21 cellular contexts compared by ENCODE assay signal in genomic region chr2:217606296-217606695, GRCh38.
"Had no signal": no experiment of that assay in that cellular context is flagged by ENCODE, and none has a peak within 500 bp of the region (broad histone marks: within the 10 kb centered on the region; RNA-seq: fewer than 3 reads in every experiment).

No MANE protein-coding gene starts in this region.

- H3K9me3 ChIP-seq: gastrocnemius medialis, heart left ventricle, neutrophil, pancreas, right lobe of liver, thoracic aorta, transverse colon, vagina had no signal

- H3K36me3 ChIP-seq: gastrocnemius medialis, heart left ventricle, neutrophil, pancreas, right lobe of liver, thoracic aorta, transverse colon, vagina had no signal

- FAIRE-seq: endometrium, kidney, pancreas, small intestine had no signal

- ATAC-seq: effector memory CD8-positive, alpha-beta T cell; gastrocnemius medialis; heart left ventricle; left lobe of liver; natural killer cell; pancreas; right lobe of liver; stimulated activated naive B cell treated with anti-CD40 and anti-IgM and Interleukin-4, amounts not matched to agents 10 μg/mL and 1 μg/mL and 100 μg/mL, for 72 hours had no signal

- H3K27me3 ChIP-seq: gastrocnemius medialis, heart left ventricle, hepatocyte, pancreas, right lobe of liver, transverse colon, vagina had no signal

- H3K4me3 ChIP-seq: gastrocnemius medialis, heart left ventricle, hepatocyte, lung, pancreas, right lobe of liver, thoracic aorta, transverse colon, vagina had no signal

- H2AFZ ChIP-seq: hepatocyte had no signal

- DNase-seq: cortex of kidney; effector memory CD8-positive, alpha-beta T cell; erythroblast; gastrocnemius medialis; heart left ventricle; kidney; natural killer cell; pancreas; right lobe of liver; small intestine; stimulated activated CD4-positive, alpha-beta T cell treated with anti-CD3 and anti-CD28 coated beads, Interleukin-15, amount 100 ng/mL, for 24 hours; stimulated activated CD4-positive, alpha-beta T cell treated with anti-CD3 and anti-CD28 coated beads, Interleukin-2, amount 100 ng/mL, for 48 hours; stimulated activated naive B cell treated with anti-CD40 and anti-IgM and Interleukin-4, amounts not matched to agents 10 μg/mL and 1 μg/mL and 100 μg/mL, for 72 hours; transverse colon had no signal

- H3K79me2 ChIP-seq: hepatocyte had no signal

- H3K4me2 ChIP-seq: hepatocyte had no signal

- H3K4me1 ChIP-seq: pancreas, right lobe of liver, transverse colon had no signal

- H3K27ac ChIP-seq: gastrocnemius medialis, hepatocyte, neutrophil, pancreas, right lobe of liver, thoracic aorta, transverse colon, vagina had no signal
